ENCODE assay signal across 8 cellular contexts in the genomic region with DNA sequence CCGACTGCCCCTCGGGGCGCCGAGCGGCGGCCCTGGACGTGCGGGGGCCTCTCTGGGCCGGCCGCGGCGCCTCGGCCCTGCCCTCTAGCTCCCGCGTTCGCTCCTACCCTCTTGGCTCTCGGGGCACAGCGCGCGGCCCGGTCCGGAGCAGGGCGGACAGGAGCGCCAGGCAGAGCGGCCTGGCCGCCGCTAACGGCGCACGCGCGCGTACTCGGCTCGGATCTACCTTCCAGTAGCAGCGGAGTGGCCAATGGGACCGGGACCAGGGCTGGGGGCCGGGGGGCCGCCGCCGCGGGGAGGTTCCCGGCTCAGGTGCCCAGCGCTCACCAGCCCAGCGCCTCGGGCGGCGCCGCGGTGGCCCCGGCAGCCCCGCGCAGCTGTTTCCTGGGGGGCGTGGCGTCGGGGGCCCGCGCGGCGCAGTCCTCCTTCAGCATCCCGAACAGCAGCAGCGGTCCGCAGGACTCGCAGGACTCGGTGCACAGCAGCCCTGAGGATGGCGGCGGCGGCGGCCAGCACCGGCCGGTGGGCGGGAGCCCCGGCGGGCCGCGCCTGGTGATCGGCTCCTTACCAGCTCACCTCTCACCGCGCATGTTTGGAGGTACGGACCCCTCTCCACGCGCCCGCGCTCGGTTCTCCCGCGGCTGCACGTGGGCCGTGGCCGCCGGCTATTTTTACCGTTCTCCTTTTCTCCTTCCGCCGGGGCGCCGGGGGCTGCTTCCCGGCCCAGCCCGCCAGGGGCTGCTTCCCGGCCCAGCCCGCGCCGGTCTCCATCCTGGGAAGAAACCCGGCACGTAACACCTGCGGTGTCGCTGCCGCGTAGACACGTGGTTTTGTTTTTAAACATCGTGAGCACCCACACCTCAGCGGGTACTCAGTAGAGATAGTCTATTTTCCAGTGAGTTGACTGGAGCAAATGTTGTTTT.
DNase-seq lines count a peak whose midpoint lies in the region; ATAC-seq and TF ChIP-seq lines count a peak whose summit lies in the region.
"Not testable (repeated sequence)": the region's sequence is repeated elsewhere in the genome, so short reads cannot be mapped to it uniquely, and the experiment has no call there.

No MANE protein-coding gene starts in this region.

- H3K4me1 ChIP-seq in right atrium auricular region, vagina: not testable (repeated sequence)

- ATAC-seq in GM18498 (IDR thresholded peaks at IDR 0.05; ENCODE audit: unreplicated experiment) (peak; percentile 79), HG02870 (IDR thresholded peaks at IDR 0.05; ENCODE audit: unreplicated experiment) (peak; percentile 74)

- not testable (repeated sequence) for TF ChIP-seq CTCF in right atrium auricular region (IDR thresholded peaks at IDR 0.05); vagina (IDR thresholded peaks at IDR 0.05)

- peak overlapping the region; percentile 68 to 82 for H3K4me3 ChIP-seq in right atrium auricular region
- H3K4me3 ChIP-seq in vagina: peak overlapping the region; percentile 62 to 89

- intact Hi-C loops in posterior cingulate gyrus (cut with DNase I); vagina (cut with DNase I): not testable (repeated sequence)

- not testable (repeated sequence) for H3K9me3 ChIP-seq in right atrium auricular region, vagina

- not testable (repeated sequence) for H3K27me3 ChIP-seq in right atrium auricular region, vagina

- DNase-seq in NCI-H1694 (lab: John Stamatoyannopoulos, UW) (peak; percentile 4), T-helper 2 cell (peak in 3 of 5 experiments; percentile 12 to 44 (median 18)), astrocyte of the hippocampus (ENCODE audit: low read depth, low spot score) (peak; percentile 84), right atrium auricular region (ENCODE audit: low spot score) (peak; percentile 63), posterior cingulate gyrus (peak; percentile 40 to 94 (median 59))
- not testable (repeated sequence) for DNase-seq in vagina (ENCODE audit: extremely low spot score in 2 of 2)

- H3K36me3 ChIP-seq in right atrium auricular region, vagina: not testable (repeated sequence)

- H3K27ac ChIP-seq in right atrium auricular region: peak overlapping the region; percentile 89 to 91
- peak overlapping the region; percentile 79 for H3K27ac ChIP-seq in vagina

- TF ChIP-seq POLR2A in vagina (IDR thresholded peaks at IDR 0.05): not testable (repeated sequence)
